ENCODE assay signal across 8 cellular contexts in genomic region chr7:134432296-134433152, GRCh38. TPM values are rescaled to one million over a fixed set of nuclear protein-coding genes. Genes with fewer than 3 reads are reported as not detected.
DNase-seq lines count a peak whose midpoint lies in the region; ATAC-seq and TF ChIP-seq lines count a peak whose summit lies in the region.

No MANE protein-coding gene starts in this region.

- peak in 1 of 3 donors; percentile 72 for TF ChIP-seq CTCF in lower leg skin (IDR thresholded peaks at IDR 0.05)

- POLR2A ChIA-PET in activated CD4-positive, alpha-beta memory T cell treated with anti-CD3 and anti-CD28 coated beads for 36 hours (lab: Charles Lee): interaction anchor here (1.2 kb wide), 1 partner anchor 116 kb away, joined by 5 read pairs; the partner anchor contains the start of gene SLC35B4

- H3K36me3 ChIP-seq in BLaER1 treated with 17β-estradiol and CSF1 and Interleukin-3, amounts not matched to agents 10 nM and 100 nM: no peaks in the 10 kb centered on the region
- no peaks in the 10 kb centered on the region for H3K36me3 ChIP-seq in duodenal mucosa (ENCODE audit: control insufficient read depth in 1 of 2, insufficient read depth in 2 of 2, low read length in 2 of 2)

- H4K20me1 ChIP-seq in BLaER1 treated with 17β-estradiol and CSF1 and Interleukin-3, amounts not matched to agents 10 nM and 100 nM: no peaks in the 10 kb centered on the region

- peaks cover under 1% of the 10 kb centered on the region for H3K9me3 Mint-ChIP-seq in activated CD4-positive, alpha-beta memory T cell treated with anti-CD3 and anti-CD28 coated beads for 36 hours

- H3K9me3 ChIP-seq in BLaER1 treated with 17β-estradiol and CSF1 and Interleukin-3, amounts not matched to agents 10 nM and 100 nM (replicated peaks in 1 of 11): peaks cover 0 to 10% (median 0%) of the 10 kb centered on the region in 11 experiments; a peak in 5 of 22 replicates
- H3K9me3 ChIP-seq in duodenal mucosa (ENCODE audit: control insufficient read depth in 1 of 2, low read length in 2 of 2): peaks cover 0 to under 1% of the 10 kb centered on the region in 2 donors

- ATAC-seq in GM19328 (IDR thresholded peaks at IDR 0.05; ENCODE audit: unreplicated experiment): peak; percentile 92
- peak; percentile 97 for ATAC-seq in HG03460 (IDR thresholded peaks at IDR 0.05; ENCODE audit: unreplicated experiment)

- TF ChIP-seq POLR2A in lower leg skin (IDR thresholded peaks at IDR 0.05): no peak

- CTCF ChIA-PET in activated CD4-positive, alpha-beta memory T cell treated with anti-CD3 and anti-CD28 coated beads for 36 hours (lab: Charles Lee): interaction anchor here (0.5 to 2.6 kb wide), 39 partner anchors 11 to 554 kb away, joined by 3 to 92 read pairs (median 4); partner anchors contain the start of genes AGBL3, AKR1B1, AKR1B15 and BPGM

- peak; percentile 83 for DNase-seq in NCI-H524 treated with DMSO at 0.1 percent for 48 hours (lab: John Stamatoyannopoulos, UW)
- DNase-seq in activated CD4-positive, alpha-beta memory T cell treated with anti-CD3 and anti-CD28 coated beads for 36 hours: peak; percentile 81
- peak; percentile 83 to 96 for DNase-seq in lower leg skin (ENCODE audit: low spot score in 2 of 2)
- peak; percentile 59 to 67 for DNase-seq in stimulated activated CD4-positive, alpha-beta T cell treated with anti-CD3 and anti-CD28 coated beads, Interleukin-4, amount 100 ng/mL, for 4 hours

- H3K4me1 ChIP-seq in BLaER1 treated with 17β-estradiol and CSF1 and Interleukin-3, amounts not matched to agents 10 nM and 100 nM: peaks cover 19 to 42% (median 21%) of the 10 kb centered on the region in 10 experiments
- H3K4me1 ChIP-seq in duodenal mucosa (ENCODE audit: control insufficient read depth in 1 of 2, insufficient read depth in 2 of 2, low read length in 2 of 2): peaks cover 16 to 19% of the 10 kb centered on the region in 2 donors

- H3K36me3 Mint-ChIP-seq in activated CD4-positive, alpha-beta memory T cell treated with anti-CD3 and anti-CD28 coated beads for 36 hours: no peaks in the 10 kb centered on the region

- H3K27ac Mint-ChIP-seq in activated CD4-positive, alpha-beta memory T cell treated with anti-CD3 and anti-CD28 coated beads for 36 hours: peak overlapping the region; percentile 80

- peak overlapping the region; percentile 71 to 90 (median 83) for H3K4me2 ChIP-seq in BLaER1 treated with 17β-estradiol and CSF1 and Interleukin-3, amounts not matched to agents 10 nM and 100 nM

- H3K27ac ChIP-seq in BLaER1 treated with 17β-estradiol and CSF1 and Interleukin-3, amounts not matched to agents 10 nM and 100 nM: peak overlapping the region in 9 of 11 experiments; percentile 8 to 72 (median 45); a peak in 16 of 22 replicates
- H3K27ac ChIP-seq in duodenal mucosa (ENCODE audit: low read depth, low read length): peak overlapping the region; percentile 70

- H3K9ac ChIP-seq in BLaER1 treated with 17β-estradiol and CSF1 and Interleukin-3, amounts not matched to agents 10 nM and 100 nM: peak overlapping the region; percentile 28 to 74 (median 65); a peak in 20 of 22 replicates
- peak overlapping the region; percentile 55 to 82 for H3K9ac ChIP-seq in duodenal mucosa (ENCODE audit: low read depth in 1 of 2, low read length in 2 of 2)

- peak overlapping the region; percentile 70 for H3K4me3 Mint-ChIP-seq in activated CD4-positive, alpha-beta memory T cell treated with anti-CD3 and anti-CD28 coated beads for 36 hours

- 4 to 8% methylated on average over 27 to 31 of the region's 31 CpGs for WGBS in lower leg skin, 2 donors

- intact Hi-C loops in activated CD4-positive, alpha-beta memory T cell treated with anti-CD3 and anti-CD28 coated beads for 36 hours (cut with micrococcal nuclease): loop anchor here (1.0 to 2.0 kb wide), 6 partner anchors 27 to 322 kb away; partner anchors contain the start of genes AKR1B1 and SLC35B4
- intact Hi-C loops in lower leg skin (cut with DNase I; ENCODE audit: low total_unique reads): loop anchor here (5.0 to 10.0 kb wide), 2 partner anchors 82 to 175 kb away; no protein-coding TSS in a partner anchor

- no peaks in the 10 kb centered on the region for H3K27me3 ChIP-seq in BLaER1 treated with 17β-estradiol and CSF1 and Interleukin-3, amounts not matched to agents 10 nM and 100 nM
- no peaks in the 10 kb centered on the region for H3K27me3 ChIP-seq in duodenal mucosa (ENCODE audit: control insufficient read depth in 1 of 2, insufficient read depth in 2 of 2, low read length in 2 of 2)

- peaks cover 13% of the 10 kb centered on the region for H3K4me1 Mint-ChIP-seq in activated CD4-positive, alpha-beta memory T cell treated with anti-CD3 and anti-CD28 coated beads for 36 hours (ENCODE audit: low read depth)

- H3K4me3 ChIP-seq in BLaER1 treated with 17β-estradiol and CSF1 and Interleukin-3, amounts not matched to agents 10 nM and 100 nM: peak overlapping the region; percentile 36 to 66 (median 49); a peak in 19 of 20 replicates
- H3K4me3 ChIP-seq in duodenal mucosa (ENCODE audit: low read depth in 1 of 2, low read length in 2 of 2) (peak overlapping the region; percentile 63 to 67), lower leg skin (ENCODE audit: low read depth, poor library complexity, severe bottlenecking) (no peak overlapping the region)

- H3K27me3 Mint-ChIP-seq in activated CD4-positive, alpha-beta memory T cell treated with anti-CD3 and anti-CD28 coated beads for 36 hours: no peaks in the 10 kb centered on the region

RNA-seq across cellular contexts. Expression of gene AKR1B1, which starts 26.4 kb away (rescaled TPM):
- total RNA-seq in activated CD4-positive, alpha-beta memory T cell treated with anti-CD3 and anti-CD28 coated beads for 36 hours: 100 to 1,000 TPM in 1 of 2 experiments, 10 to 100 TPM in 1; 97.8 to 102 TPM
- 10 to 100 TPM in 3 of 4 donors, 1 to 10 TPM in 1; 8.6 to 22.4 (median 13.1) TPM for total RNA-seq in lower leg skin

Comparison
In these comparisons a context has a peak if more than half of its experiments do, and no peak if none do; other contexts are left out.
1. RNA of gene AKR1B1, which starts 26.4 kb away (total RNA-seq): 97.8 to 102 TPM in activated CD4-positive, alpha-beta memory T cell treated with anti-CD3 and anti-CD28 coated beads for 36 hours; 8.6 to 22.4 TPM in lower leg skin; every median in the first group is over 4 times any median in the second.
2. Peak in every context shown above with its lines, with median percentiles within 50 percentile points of each other: DNase-seq.